ENCODE assay signal across 13 cellular contexts in the genomic region with DNA sequence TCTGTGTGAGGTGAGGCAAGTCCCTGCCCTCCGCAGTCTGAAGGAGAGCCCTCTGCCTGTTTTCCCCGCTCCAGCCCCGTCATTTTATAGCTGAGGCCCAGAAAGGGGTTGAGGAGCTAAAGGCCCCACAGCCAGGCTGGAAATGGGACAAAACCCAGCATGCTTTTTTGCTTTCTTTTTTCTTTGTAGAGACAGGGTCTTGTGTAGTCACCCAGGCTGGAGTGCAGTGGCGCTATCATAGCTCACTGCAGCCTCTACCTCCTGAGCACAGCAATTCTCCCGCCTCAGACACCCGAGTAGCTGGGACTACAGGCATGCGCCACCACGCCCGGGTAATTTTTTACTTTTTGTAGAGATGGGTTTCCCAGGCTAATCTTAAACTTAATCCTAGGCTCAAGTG. TPM values are rescaled to one million over a fixed set of nuclear protein-coding genes. Genes with fewer than 3 reads are reported as not detected.
DNase-seq lines count a peak whose midpoint lies in the region; ATAC-seq and TF ChIP-seq lines count a peak whose summit lies in the region.
"Had no signal": no experiment of that assay in that cellular context is flagged by ENCODE, and none has a peak within 500 bp of the region (broad histone marks: within the 10 kb centered on the region; RNA-seq: fewer than 3 reads in every experiment).

No MANE protein-coding gene starts in this region.

- BruUV-seq in A673 (replicated peaks; lab: Mats Ljungman, UMichigan) = no TSS peak

- H3K4me1 Mint-ChIP-seq in CD8-positive, alpha-beta T cell (ENCODE audit: low read depth) = peaks cover 32% of the 10 kb centered on the region

- peaks cover 21% of the 10 kb centered on the region for H3K4me1 ChIP-seq in CD8-positive, alpha-beta T cell (ENCODE audit: insufficient read depth, low read length)
- H3K4me1 ChIP-seq in esophagus (ENCODE audit: control insufficient read depth in 2 of 2, insufficient read depth in 2 of 2, low read length in 1 of 2) (no peaks in the 10 kb centered on the region), prostate gland (replicated peaks) (no peaks in the 10 kb centered on the region), A673 (ENCODE audit: insufficient read depth, low read length, poor library complexity, severe bottlenecking) (no peaks in the 10 kb centered on the region)

- ATAC-seq in CD8-positive, alpha-beta T cell = peak; percentile 64
- ATAC-seq in GM18909 (IDR thresholded peaks at IDR 0.05; ENCODE audit: poor library complexity, unreplicated experiment) = no peak

- no peaks in the 10 kb centered on the region for H3K27me3 ChIP-seq in CD8-positive, alpha-beta T cell (ENCODE audit: insufficient read depth, low read length)
- H3K27me3 ChIP-seq in esophagus (ENCODE audit: control insufficient read depth in 1 of 2, insufficient read depth in 2 of 2, low read length in 2 of 2) (no peaks in the 10 kb centered on the region), prostate gland (replicated peaks; ENCODE audit: insufficient read depth) (no peaks in the 10 kb centered on the region), A673 (replicated peaks; ENCODE audit: insufficient read depth, low read depth, low read length, poor library complexity) (no peaks in the 10 kb centered on the region)
- H3K27me3 ChIP-seq: SJCRH30 had no signal

- H3K36me3 Mint-ChIP-seq in CD8-positive, alpha-beta T cell = no peaks in the 10 kb centered on the region

- intact Hi-C loops in CD8-positive, alpha-beta T cell (cut with DNase I, micrococcal nuclease) = no loop called here
- intact Hi-C loops in prostate gland (cut with DNase I) (no loop called here), A673 (cut with micrococcal nuclease; ENCODE audit: unreplicated experiment) (no loop called here)

- no peaks in the 10 kb centered on the region for H3K27me3 Mint-ChIP-seq in CD8-positive, alpha-beta T cell (ENCODE audit: low read depth)
- H3K27me3 Mint-ChIP-seq: central memory CD8-positive, alpha-beta T cell had no signal

- H3K27ac Mint-ChIP-seq in CD8-positive, alpha-beta T cell = peak overlapping the region; percentile 39

- no peak overlapping the region for H3K4me3 ChIP-seq in CD8-positive, alpha-beta T cell (ENCODE audit: low read depth, low read length)
- H3K4me3 ChIP-seq in esophagus (ENCODE audit: low read depth in 1 of 2, low read length in 2 of 2) (no peak overlapping the region), prostate gland (no peak overlapping the region), A673 (ENCODE audit: low read depth, low read length, poor library complexity, severe bottlenecking) (no peak overlapping the region)
- H3K4me3 ChIP-seq: SJCRH30 had no signal

- no peak overlapping the region for H3K27ac ChIP-seq in CD8-positive, alpha-beta T cell (ENCODE audit: low read depth, low read length)
- H3K27ac ChIP-seq in esophagus (ENCODE audit: low read depth in 2 of 2, low read length in 1 of 2) (peak overlapping the region; percentile 27 to 36), prostate gland (peak overlapping the region; percentile 36 to 66), A673 (ENCODE audit: low read depth, low read length, poor library complexity, severe bottlenecking) (no peak overlapping the region)
- H3K27ac ChIP-seq: SJCRH30 had no signal

- no peak for TF ChIP-seq POLR2A in prostate gland (IDR thresholded peaks at IDR 0.05)

- CTCF ChIA-PET in CD8-positive, alpha-beta T cell (lab: Charles Lee) = interaction anchor here (1.2 to 2.9 kb wide), 5 partner anchors 9 to 65 kb away, joined by 3 to 16 read pairs (median 4); no protein-coding TSS in a partner anchor
- CTCF ChIA-PET in A673 (lab: Charles Lee) = no interaction called here

- TF ChIP-seq CTCF in CD8-positive, alpha-beta T cell (IDR thresholded peaks at IDR 0.05) = no peak
- TF ChIP-seq CTCF in prostate gland (IDR thresholded peaks at IDR 0.05) = no peak
- TF ChIP-seq CTCF in A673 (conservative IDR thresholded peaks at IDR 0.05; ENCODE audit: low read depth, low read length) = no peak

- H3K9me3 Mint-ChIP-seq in CD8-positive, alpha-beta T cell = no peaks in the 10 kb centered on the region
- H3K9me3 Mint-ChIP-seq: central memory CD8-positive, alpha-beta T cell had no signal

- no peaks in the 10 kb centered on the region for H3K9me3 ChIP-seq in CD8-positive, alpha-beta T cell (ENCODE audit: low read length)
- H3K9me3 ChIP-seq in esophagus (ENCODE audit: control insufficient read depth in 2 of 2, insufficient read depth in 1 of 2, low read depth in 1 of 2, low read length in 1 of 2) (no peaks in the 10 kb centered on the region), prostate gland (no peaks in the 10 kb centered on the region), A673 (ENCODE audit: low read depth, low read length, poor library complexity, severe bottlenecking) (no peaks in the 10 kb centered on the region)
- H3K9me3 ChIP-seq: SJCRH30 had no signal

- POLR2A ChIA-PET in CD8-positive, alpha-beta T cell (lab: Charles Lee) = interaction anchor here (0.6 to 2.7 kb wide), 4 partner anchors 12 to 256 kb away, joined by 3 to 7 read pairs (median 6); no protein-coding TSS in a partner anchor
- POLR2A ChIA-PET in A673 (lab: Charles Lee; ENCODE audit: low non-redundant PET) = no interaction called here

- H3K4me3 Mint-ChIP-seq in CD8-positive, alpha-beta T cell = no peak overlapping the region
- H3K4me3 Mint-ChIP-seq: central memory CD8-positive, alpha-beta T cell had no signal

- peak in 1 of 7 experiments; percentile 44 for DNase-seq in CD8-positive, alpha-beta T cell
- peak; percentile 62 for DNase-seq in MV-4-11 (lab: John Stamatoyannopoulos, UW)
- no peak for DNase-seq in prostate gland (ENCODE audit: low spot score)
- DNase-seq in NCI-H187 treated with DMSO at 0.1 percent for 48 hours (lab: John Stamatoyannopoulos, UW) = no peak
- no peak for DNase-seq in A673 (ENCODE audit: low spot score)
- no peak for DNase-seq in foreskin melanocyte
- DNase-seq: DMS 273 treated with DMSO at 0.1 percent for 48 hours, NCI-H1694 treated with DMSO at 0.1 percent for 48 hours, occipital lobe had no signal

- no peaks in the 10 kb centered on the region for H3K36me3 ChIP-seq in CD8-positive, alpha-beta T cell (ENCODE audit: insufficient read depth, low read length)
- no peaks in the 10 kb centered on the region for H3K36me3 ChIP-seq in esophagus (ENCODE audit: control insufficient read depth in 2 of 2, insufficient read depth in 2 of 2, low read length in 1 of 2)
- H3K36me3 ChIP-seq in prostate gland = no peaks in the 10 kb centered on the region
- H3K36me3 ChIP-seq in A673 (ENCODE audit: insufficient read depth, low read length, poor library complexity, severe bottlenecking) = no peaks in the 10 kb centered on the region
- H3K36me3 ChIP-seq: SJCRH30 had no signal

- 80 to 83% methylated on average over 9 of the region's 9 CpGs for WGBS in esophagus, 2 donors
- WGBS in prostate gland = 62% methylated on average over 9 of the region's 9 CpGs

RNA-seq across cellular contexts. Expression of gene LITAF, which starts 11.0 kb away (rescaled TPM):
- total RNA-seq in CD8-positive, alpha-beta T cell = 100 to 1,000 TPM; 543 TPM
- polyA plus RNA-seq in esophagus = 10 to 100 TPM; 10.9 to 28.7 TPM
- total RNA-seq in prostate gland = 100 to 1,000 TPM in 1 of 2 donors, 10 to 100 TPM in 1; 92.5 to 137 TPM
- total RNA-seq in A673 (2021) = 6.9 and 12.2 TPM in 2 replicates

Comparison
In these comparisons a context has a peak if more than half of its experiments do, and no peak if none do; other contexts are left out.
1. H3K27ac ChIP-seq: peak in esophagus (2 of 2) and prostate gland (2 of 2); none in CD8-positive, alpha-beta T cell (single experiment) and A673 (single experiment).